Comparison of ENCODE assay signal across 11 cellular contexts in the genomic region with DNA sequence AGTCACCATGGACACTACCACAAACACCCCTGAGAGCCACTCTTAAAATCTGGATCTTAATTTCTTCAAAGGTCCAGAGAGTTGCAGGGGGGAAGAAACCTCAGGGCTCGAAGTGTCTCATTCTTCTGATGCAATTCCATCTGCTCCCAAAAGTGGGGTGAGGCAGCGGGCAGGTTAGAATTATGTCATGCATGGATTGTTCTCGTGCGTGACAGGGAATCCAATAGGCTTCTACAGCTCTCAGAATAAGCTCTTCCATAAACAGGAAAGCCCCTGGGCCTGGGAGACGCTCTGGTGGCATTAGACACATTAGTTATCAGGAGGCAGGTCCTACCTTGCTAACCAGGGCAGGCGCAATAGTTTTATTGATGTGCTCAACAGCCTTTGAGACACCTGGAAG. TPM values are rescaled to one million over a fixed set of nuclear protein-coding genes. Genes with fewer than 3 reads are reported as not detected.
DNase-seq lines count a peak whose midpoint lies in the region; ATAC-seq and TF ChIP-seq lines count a peak whose summit lies in the region.
"Had no signal": no experiment of that assay in that cellular context is flagged by ENCODE, and none has a peak within 500 bp of the region (broad histone marks: within the 10 kb centered on the region; RNA-seq: fewer than 3 reads in every experiment).

No MANE protein-coding gene starts in this region.

- no peak overlapping the region for H3K27ac ChIP-seq in SJCRH30
- H3K27ac ChIP-seq in naive thymus-derived CD4-positive, alpha-beta T cell (ENCODE audit: low read depth, low read length): no peak overlapping the region

- H3K4me3 ChIP-seq in SJCRH30: no peak overlapping the region
- no peak overlapping the region for H3K4me3 ChIP-seq in naive thymus-derived CD4-positive, alpha-beta T cell (ENCODE audit: low read length)

- POLR2A ChIA-PET in activated B cell treated with CpG ODN at 0.5 μM for 24 hours (lab: Charles Lee): interaction anchor here (0.5 kb wide), 1 partner anchor 445 kb away, joined by 5 read pairs; no protein-coding TSS in a partner anchor
- POLR2A ChIA-PET in naive thymus-derived CD4-positive, alpha-beta T cell (lab: Charles Lee): no interaction called here

- H3K9me3 ChIP-seq in SJCRH30 (replicated peaks): no peaks in the 10 kb centered on the region
- H3K9me3 ChIP-seq in naive thymus-derived CD4-positive, alpha-beta T cell (ENCODE audit: control insufficient read depth in 2 of 3, low read length in 3 of 3): no peaks in the 10 kb centered on the region

- no peak for ATAC-seq in stimulated activated naive CD8-positive, alpha-beta T cell treated with anti-CD3 and anti-CD28 coated beads, Interleukin-15, Interleukin-2, amounts not matched to agents 100 U/mL and 50 U/mL, for 24 hours
- no peak for ATAC-seq in activated B cell treated with CpG ODN at 0.5 μM for 24 hours (ENCODE audit: low read depth)
- ATAC-seq in naive thymus-derived CD4-positive, alpha-beta T cell: no peak

- no peaks in the 10 kb centered on the region for H3K27me3 Mint-ChIP-seq in stimulated activated naive CD8-positive, alpha-beta T cell treated with anti-CD3 and anti-CD28 coated beads, Interleukin-15, Interleukin-2, amounts not matched to agents 100 ng/mL and 50 ng/mL, for 24 hours
- no peaks in the 10 kb centered on the region for H3K27me3 Mint-ChIP-seq in activated B cell treated with CpG ODN at 0.5 μM for 24 hours
- H3K27me3 Mint-ChIP-seq in naive thymus-derived CD4-positive, alpha-beta T cell: no peaks in the 10 kb centered on the region

- peaks cover 98% of the 10 kb centered on the region for H3K36me3 ChIP-seq in SJCRH30
- peaks cover 53 to 95% (median 62%) of the 10 kb centered on the region in 3 experiments for H3K36me3 ChIP-seq in naive thymus-derived CD4-positive, alpha-beta T cell (ENCODE audit: control insufficient read depth in 2 of 3, insufficient read depth in 3 of 3, low read length in 3 of 3)

- peaks cover 28% of the 10 kb centered on the region for H3K4me1 ChIP-seq in SJCRH30
- peaks cover 24 to 27% of the 10 kb centered on the region in 2 donors for H3K4me1 ChIP-seq in naive thymus-derived CD4-positive, alpha-beta T cell (ENCODE audit: control insufficient read depth in 2 of 2, insufficient read depth in 2 of 2, low read length in 2 of 2)

- CTCF ChIA-PET in activated B cell treated with CpG ODN at 0.5 μM for 24 hours (lab: Charles Lee): interaction anchor here (0.7 kb wide), 1 partner anchor 21 kb away, joined by 3 read pairs; no protein-coding TSS in a partner anchor
- CTCF ChIA-PET in naive thymus-derived CD4-positive, alpha-beta T cell (lab: Charles Lee): interaction anchor here (0.6 to 1.0 kb wide), 2 partner anchors 11 to 42 kb away, joined by 3 read pairs; no protein-coding TSS in a partner anchor

- intact Hi-C loops in activated B cell treated with CpG ODN at 0.5 μM for 24 hours (cut with micrococcal nuclease): loop anchor here (10.0 kb wide), 1 partner anchor 1085 kb away; the partner anchor contains the start of gene PER3
- intact Hi-C loops in naive thymus-derived CD4-positive, alpha-beta T cell (cut with micrococcal nuclease): loop anchor here in 1 of 2 donors (10.0 kb wide), 1 partner anchor 955 kb away; the partner anchor contains the start of gene CLSTN1

- H3K4me1 Mint-ChIP-seq in stimulated activated naive CD8-positive, alpha-beta T cell treated with anti-CD3 and anti-CD28 coated beads, Interleukin-15, Interleukin-2, amounts not matched to agents 100 ng/mL and 50 ng/mL, for 24 hours (ENCODE audit: low read depth): peaks cover 85% of the 10 kb centered on the region
- peaks cover 43% of the 10 kb centered on the region for H3K4me1 Mint-ChIP-seq in activated B cell treated with CpG ODN at 0.5 μM for 24 hours
- peaks cover 21 to 78% (median 42%) of the 10 kb centered on the region in 7 donors for H3K4me1 Mint-ChIP-seq in naive thymus-derived CD4-positive, alpha-beta T cell

- peak overlapping the region; percentile 100 for H3K27ac Mint-ChIP-seq in stimulated activated naive CD8-positive, alpha-beta T cell treated with anti-CD3 and anti-CD28 coated beads, Interleukin-15, Interleukin-2, amounts not matched to agents 100 ng/mL and 50 ng/mL, for 24 hours
- peak overlapping the region; percentile 4 for H3K27ac Mint-ChIP-seq in activated B cell treated with CpG ODN at 0.5 μM for 24 hours
- H3K27ac Mint-ChIP-seq in naive thymus-derived CD4-positive, alpha-beta T cell: peak overlapping the region in 3 of 9 donors; percentile 26 to 85 (median 31)

- H3K4me3 Mint-ChIP-seq in stimulated activated naive CD8-positive, alpha-beta T cell treated with anti-CD3 and anti-CD28 coated beads, Interleukin-15, Interleukin-2, amounts not matched to agents 100 ng/mL and 50 ng/mL, for 24 hours: peak overlapping the region; percentile 98
- H3K4me3 Mint-ChIP-seq in activated B cell treated with CpG ODN at 0.5 μM for 24 hours: no peak overlapping the region
- peak overlapping the region in 1 of 10 donors; percentile 41 for H3K4me3 Mint-ChIP-seq in naive thymus-derived CD4-positive, alpha-beta T cell

- H3K36me3 Mint-ChIP-seq in stimulated activated naive CD8-positive, alpha-beta T cell treated with anti-CD3 and anti-CD28 coated beads, Interleukin-15, Interleukin-2, amounts not matched to agents 100 ng/mL and 50 ng/mL, for 24 hours (ENCODE audit: low read depth): peaks cover 95% of the 10 kb centered on the region
- H3K36me3 Mint-ChIP-seq in activated B cell treated with CpG ODN at 0.5 μM for 24 hours (ENCODE audit: low read depth): peaks cover 92% of the 10 kb centered on the region
- H3K36me3 Mint-ChIP-seq in naive thymus-derived CD4-positive, alpha-beta T cell: peaks cover 8 to 71% (median 33%) of the 10 kb centered on the region in 5 donors

- H3K27me3 ChIP-seq in SJCRH30: no peaks in the 10 kb centered on the region
- H3K27me3 ChIP-seq in naive thymus-derived CD4-positive, alpha-beta T cell (ENCODE audit: control insufficient read depth in 2 of 2, insufficient read depth in 2 of 2, low read length in 2 of 2): no peaks in the 10 kb centered on the region

- TF ChIP-seq CTCF in activated B cell treated with CpG ODN at 0.5 μM for 24 hours (IDR thresholded peaks at IDR 0.05): no peak

- no peak for DNase-seq in stimulated activated naive CD8-positive, alpha-beta T cell treated with anti-CD3 and anti-CD28 coated beads, Interleukin-15, Interleukin-2, amounts not matched to agents 100 U/mL and 50 U/mL, for 24 hours
- DNase-seq in activated B cell treated with CpG ODN at 0.5 μM for 24 hours (no peak), glomerular visceral epithelial cell (ENCODE audit: extremely low spot score) (peak; percentile 50), iPS-NIHi7 (ENCODE audit: extremely low spot score) (no peak), SJCRH30 (no peak), NCI-H1694 treated with DMSO at 0.1 percent for 48 hours (lab: John Stamatoyannopoulos, UW) (no peak)
- no peak for DNase-seq in naive thymus-derived CD4-positive, alpha-beta T cell
- DNase-seq: Kasumi-1; NCI-H1930; stimulated activated CD4-positive, alpha-beta T cell treated with anti-CD3 and anti-CD28 coated beads, Interleukin-4, amount 100 ng/mL, for 1 hour had no signal

- no peaks in the 10 kb centered on the region for H3K9me3 Mint-ChIP-seq in stimulated activated naive CD8-positive, alpha-beta T cell treated with anti-CD3 and anti-CD28 coated beads, Interleukin-15, Interleukin-2, amounts not matched to agents 100 ng/mL and 50 ng/mL, for 24 hours
- no peaks in the 10 kb centered on the region for H3K9me3 Mint-ChIP-seq in activated B cell treated with CpG ODN at 0.5 μM for 24 hours
- no peaks in the 10 kb centered on the region for H3K9me3 Mint-ChIP-seq in naive thymus-derived CD4-positive, alpha-beta T cell

RNA-seq across cellular contexts. Expression of gene ENO1, which starts 8.4 kb away (rescaled TPM):
- total RNA-seq in activated B cell treated with CpG ODN at 0.5 μM for 24 hours: 837 and 886 TPM in 2 replicates
- 2,596 and 2,758 TPM in 2 replicates for total RNA-seq in SJCRH30 (2014; rRNA removed; shearing (Covaris generic))
- total RNA-seq in naive thymus-derived CD4-positive, alpha-beta T cell: 1,000 to 10,000 TPM in 1 of 5 experiments, 100 to 1,000 TPM in 4; 198 to 3,569 (median 264) TPM
- 1,000 to 10,000 TPM in 1 of 2 donors, 100 to 1,000 TPM in 1; 944 to 1,140 TPM for polyA plus RNA-seq in naive thymus-derived CD4-positive, alpha-beta T cell

RNA-seq across cellular contexts. Expression of gene RERE, which starts 52.7 kb away (rescaled TPM):
- 90.5 and 98.8 TPM in 2 replicates for total RNA-seq in activated B cell treated with CpG ODN at 0.5 μM for 24 hours
- 47.4 and 58.6 TPM in 2 replicates for total RNA-seq in SJCRH30 (2014; rRNA removed; shearing (Covaris generic))
- total RNA-seq in naive thymus-derived CD4-positive, alpha-beta T cell: 100 to 1,000 TPM in 4 of 5 experiments, 10 to 100 TPM in 1; 75.6 to 114 (median 107) TPM
- 1 to 10 TPM; 7.3 to 9.1 TPM for polyA plus RNA-seq in naive thymus-derived CD4-positive, alpha-beta T cell
